ENCODE assay signal across 30 cellular contexts in the genomic region with DNA sequence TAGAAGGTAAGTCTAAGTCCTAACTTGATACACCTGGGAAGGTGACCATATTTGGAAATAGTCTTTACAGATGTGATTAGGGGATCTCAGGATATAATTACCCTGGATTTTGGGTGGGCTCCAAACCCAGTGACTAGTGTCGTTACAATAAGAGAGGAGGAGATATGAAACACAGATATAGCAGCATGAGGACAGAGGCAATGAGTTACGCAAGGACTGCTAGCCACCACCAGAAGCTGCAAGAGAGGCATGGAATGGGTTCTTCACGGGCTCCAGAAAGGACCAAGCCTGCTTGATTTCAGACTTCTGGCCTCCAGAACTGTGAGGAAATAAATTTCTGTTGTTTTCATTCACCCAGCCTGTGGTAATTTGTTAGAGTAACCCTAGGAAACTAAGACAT.
"Had no signal": no experiment of that assay in that cellular context is flagged by ENCODE, and none has a peak within 500 bp of the region (broad histone marks: within the 10 kb centered on the region; RNA-seq: fewer than 3 reads in every experiment).

No MANE protein-coding gene starts in this region.

- H3K27me3 Mint-ChIP-seq: activated B cell treated with CpG ODN at 0.5 μM for 24 hours; activated CD4-positive, alpha-beta T cell treated with anti-CD3 and anti-CD28 coated beads, Interleukin-2, amount 10 ng/mL, durations not matched to agents 24 days and 14 days; activated CD8-positive, alpha-beta memory T cell treated with anti-CD3 and anti-CD28 coated beads, Interleukin-2, amount 10 ng/mL, durations not matched to agents 7 days and 5 days; activated naive CD8-positive, alpha-beta T cell; activated T-helper 17 cell treated with anti-CD3 and anti-CD28 coated beads, Interleukin-2, amount 50 U/mL, for 72 hours; brain; dendritic cell treated with granulocyte-macrophage colony-stimulating factor and Interleukin-4, amounts not matched to agents 40 ng/mL and 50 ng/mL, for 4 days; T-helper 17 cell had no signal

- DNase-seq: activated B cell treated with CpG ODN at 0.5 μM for 24 hours; activated CD4-positive, alpha-beta T cell treated with anti-CD3 and anti-CD28 coated beads for 1 hour; activated CD4-positive, alpha-beta T cell treated with anti-CD3 and anti-CD28 coated beads, Interleukin-2, amount 10 ng/mL, durations not matched to agents 24 days and 14 days; activated CD4-positive, alpha-beta T cell treated with anti-CD3 and anti-CD28 coated beads, Interleukin-2, amount 50 U/mL, for 48 hours; activated CD8-positive, alpha-beta memory T cell treated with anti-CD3 and anti-CD28 coated beads, Interleukin-2, amount 10 ng/mL, durations not matched to agents 7 days and 5 days; activated gamma-delta T cell; activated naive CD4-positive, alpha-beta T cell treated with anti-CD3 and anti-CD28 coated beads for 36 hours; activated T-cell treated with anti-CD3 and anti-CD28 coated beads, Interleukin-2, amount 50 U/mL, for 48 hours; amygdala; cerebellar nuclear complex; MM.1S; NCI-H1105; NCI-H1436; NCI-H1694 treated with DMSO at 0.1 percent for 48 hours; NCI-H2029 treated with DMSO at 0.1 percent for 48 hours; NCI-H446; NCI-H524; OCI-M1; Peyer's patch; Right ventricle myocardium superior; T-helper 17 cell; T-helper 9 cell had no signal

- H3K27ac ChIP-seq: cardiac muscle cell, Peyer's patch, RWPE1 had no signal

- H3K4me3 Mint-ChIP-seq: activated B cell treated with CpG ODN at 0.5 μM for 24 hours; activated CD4-positive, alpha-beta T cell treated with anti-CD3 and anti-CD28 coated beads, Interleukin-2, amount 10 ng/mL, durations not matched to agents 24 days and 14 days; activated CD8-positive, alpha-beta memory T cell treated with anti-CD3 and anti-CD28 coated beads, Interleukin-2, amount 10 ng/mL, durations not matched to agents 7 days and 5 days; activated naive CD4-positive, alpha-beta T cell treated with anti-CD3 and anti-CD28 coated beads for 36 hours; activated naive CD8-positive, alpha-beta T cell; activated T-helper 17 cell treated with anti-CD3 and anti-CD28 coated beads, Interleukin-2, amount 50 U/mL, for 72 hours; brain; dendritic cell treated with granulocyte-macrophage colony-stimulating factor and Interleukin-4, amounts not matched to agents 40 ng/mL and 50 ng/mL, for 4 days; T-helper 17 cell had no signal

- H3K4me3 ChIP-seq: cardiac muscle cell, Peyer's patch had no signal

- H3K9me3 ChIP-seq: Peyer's patch had no signal

- H3K4me1 ChIP-seq: Peyer's patch had no signal

- H3K27ac Mint-ChIP-seq: activated B cell treated with CpG ODN at 0.5 μM for 24 hours; activated CD4-positive, alpha-beta T cell treated with anti-CD3 and anti-CD28 coated beads, Interleukin-2, amount 10 ng/mL, durations not matched to agents 24 days and 14 days; activated CD8-positive, alpha-beta memory T cell treated with anti-CD3 and anti-CD28 coated beads, Interleukin-2, amount 10 ng/mL, durations not matched to agents 7 days and 5 days; activated naive CD4-positive, alpha-beta T cell treated with anti-CD3 and anti-CD28 coated beads for 36 hours; activated naive CD8-positive, alpha-beta T cell; activated T-helper 17 cell treated with anti-CD3 and anti-CD28 coated beads, Interleukin-2, amount 50 U/mL, for 72 hours; brain; dendritic cell treated with granulocyte-macrophage colony-stimulating factor and Interleukin-4, amounts not matched to agents 40 ng/mL and 50 ng/mL, for 4 days had no signal

- ATAC-seq: activated CD8-positive, alpha-beta memory T cell treated with anti-CD3 and anti-CD28 coated beads, Interleukin-2, amount 10 ng/mL, durations not matched to agents 7 days and 5 days; activated T-helper 17 cell treated with anti-CD3 and anti-CD28 coated beads, Interleukin-2, amount 50 U/mL, for 72 hours; T-helper 17 cell had no signal

- H3K4me1 Mint-ChIP-seq: brain had no signal

- FAIRE-seq: astrocyte, TTC549 had no signal

- H3K27me3 ChIP-seq: cardiac muscle cell, Peyer's patch had no signal

- H3K9me3 Mint-ChIP-seq: activated B cell treated with CpG ODN at 0.5 μM for 24 hours; activated CD4-positive, alpha-beta T cell treated with anti-CD3 and anti-CD28 coated beads, Interleukin-2, amount 10 ng/mL, durations not matched to agents 24 days and 14 days; activated naive CD4-positive, alpha-beta T cell treated with anti-CD3 and anti-CD28 coated beads for 36 hours; activated T-helper 17 cell treated with anti-CD3 and anti-CD28 coated beads, Interleukin-2, amount 50 U/mL, for 72 hours; brain; dendritic cell treated with granulocyte-macrophage colony-stimulating factor and Interleukin-4, amounts not matched to agents 40 ng/mL and 50 ng/mL, for 4 days had no signal
